In the genomic region with DNA sequence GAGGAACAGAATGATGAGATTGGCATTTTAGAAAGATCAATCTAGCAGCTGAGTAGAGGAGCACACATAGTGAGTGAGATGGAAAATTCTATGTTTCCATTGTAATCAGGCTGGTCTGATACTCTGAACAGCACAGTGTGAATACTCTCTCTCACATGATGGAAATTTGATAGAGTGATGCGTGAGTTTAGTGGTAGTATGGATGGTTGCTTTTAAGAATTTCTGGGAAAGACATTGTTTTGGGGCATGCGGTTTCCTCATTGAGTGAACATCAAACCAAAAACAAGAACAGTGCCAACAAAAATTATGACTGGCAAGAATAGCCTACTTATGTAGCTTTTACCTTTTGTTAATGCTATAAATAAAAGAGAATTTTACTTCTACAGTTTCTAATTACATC, we compare ENCODE assay signal across 29 cellular contexts.
"Had no signal": no experiment of that assay in that cellular context is flagged by ENCODE, and none has a peak within 500 bp of the region (broad histone marks: within the 10 kb centered on the region; RNA-seq: fewer than 3 reads in every experiment).

No MANE protein-coding gene starts in this region.

- H3K27me3 Mint-ChIP-seq: naive thymus-derived CD8-positive, alpha-beta T cell; stimulated activated naive B cell treated with anti-CD40 and anti-IgM and Interleukin-4, amounts not matched to agents 10 μg/mL and 1 μg/mL and 100 μg/mL, for 72 hours had no signal

- H3K27ac Mint-ChIP-seq: immature natural killer cell; naive thymus-derived CD8-positive, alpha-beta T cell; nephron had no signal

- H3K36me3 Mint-ChIP-seq: stimulated activated naive B cell treated with anti-CD40 and anti-IgM and Interleukin-4, amounts not matched to agents 10 μg/mL and 1 μg/mL and 100 μg/mL, for 72 hours had no signal

- DNase-seq: heart left ventricle; hypothalamus; immature natural killer cell; kidney; left ventricle myocardium superior; lower lobe of right lung; mammary epithelial cell; mesenchymal stem cell; naive thymus-derived CD8-positive, alpha-beta T cell; nucleus accumbens; psoas muscle; retina; right cardiac atrium; stimulated activated CD4-positive, alpha-beta T cell treated with anti-CD3 and anti-CD28 coated beads, Interleukin-12 subunit alpha, Interleukin-12 subunit beta, amount 100 ng/mL, for 4 hours; stimulated activated CD4-positive, alpha-beta T cell treated with anti-CD3 and anti-CD28 coated beads, Interleukin-15, amount 100 ng/mL, for 24 hours; stimulated activated CD4-positive, alpha-beta T cell treated with anti-CD3 and anti-CD28 coated beads, Interleukin-2, amount 100 ng/mL, for 24 hours; stimulated activated CD4-positive, alpha-beta T cell treated with anti-CD3 and anti-CD28 coated beads, Interleukin-4, amount 100 ng/mL, for 1 hour; stimulated activated naive B cell treated with anti-CD40 and anti-IgM and Interleukin-4, amounts not matched to agents 10 μg/mL and 1 μg/mL and 100 μg/mL, for 72 hours; stimulated activated naive CD8-positive, alpha-beta T cell treated with anti-CD3 and anti-CD28 coated beads, Interleukin-15, Interleukin-2, amounts not matched to agents 100 U/mL and 50 U/mL, for 24 hours; stomach; tibial artery; trophoblast cell; upper lobe of right lung had no signal

- H3K4me3 Mint-ChIP-seq: immature natural killer cell; naive thymus-derived CD8-positive, alpha-beta T cell; nephron; neural crest cell; stimulated activated naive B cell treated with anti-CD40 and anti-IgM and Interleukin-4, amounts not matched to agents 10 μg/mL and 1 μg/mL and 100 μg/mL, for 72 hours had no signal

- ATAC-seq: heart left ventricle; left ventricle myocardium superior; lower lobe of right lung; naive thymus-derived CD8-positive, alpha-beta T cell; psoas muscle; right cardiac atrium; sciatic nerve; stimulated activated naive B cell treated with anti-CD40 and anti-IgM and Interleukin-4, amounts not matched to agents 10 μg/mL and 1 μg/mL and 100 μg/mL, for 72 hours; stimulated activated naive CD8-positive, alpha-beta T cell treated with anti-CD3 and anti-CD28 coated beads, Interleukin-15, Interleukin-2, amounts not matched to agents 100 U/mL and 50 U/mL, for 24 hours; upper lobe of right lung had no signal

- H3K4me3 ChIP-seq: heart left ventricle, lower lobe of right lung, psoas muscle, skin epidermis, stomach, suprapubic skin, thoracic aorta, tibial artery, upper lobe of right lung had no signal

- H3K4me1 Mint-ChIP-seq: naive thymus-derived CD8-positive, alpha-beta T cell; neural crest cell; stimulated activated naive B cell treated with anti-CD40 and anti-IgM and Interleukin-4, amounts not matched to agents 10 μg/mL and 1 μg/mL and 100 μg/mL, for 72 hours had no signal
